21 cellular contexts compared by ENCODE assay signal in the genomic region with DNA sequence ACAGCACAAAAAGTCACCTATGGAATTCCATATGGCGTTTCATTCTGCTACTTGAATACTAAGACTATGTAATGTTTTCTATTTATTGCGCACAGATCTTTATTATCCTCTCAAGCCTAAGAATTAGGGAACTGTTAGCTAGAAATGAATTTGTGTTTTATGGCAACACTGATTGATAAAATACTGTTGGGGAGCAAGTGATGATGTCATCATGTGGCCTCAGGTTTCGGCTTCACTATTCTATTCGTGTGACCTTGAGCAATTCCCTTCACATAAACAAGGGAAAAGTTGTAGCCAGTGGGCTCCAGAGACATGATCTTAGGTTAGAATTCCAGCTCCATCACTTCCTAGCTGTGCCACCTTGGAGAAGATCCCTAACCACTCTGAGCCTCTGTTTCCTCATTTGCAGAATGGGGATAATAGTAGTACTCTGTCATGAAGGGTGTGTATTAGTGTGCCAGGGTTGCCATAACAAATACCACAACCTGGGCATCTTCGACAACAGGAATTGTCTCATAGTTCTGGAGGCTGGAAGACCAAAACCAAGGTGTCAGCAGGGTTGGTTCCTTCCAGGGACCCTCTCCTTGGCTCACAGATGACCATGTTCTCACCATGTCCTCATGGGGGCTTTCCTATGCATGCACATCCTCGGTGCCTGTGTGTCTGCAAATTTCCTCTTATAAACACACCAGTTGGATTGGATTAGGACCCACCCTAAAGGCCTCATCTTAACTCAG.
"Had no signal": no experiment of that assay in that cellular context is flagged by ENCODE, and none has a peak within 500 bp of the region (broad histone marks: within the 10 kb centered on the region; RNA-seq: fewer than 3 reads in every experiment).

No MANE protein-coding gene starts in this region.

- FAIRE-seq: frontal cortex, keratinocyte, pancreas had no signal

- H3K27ac ChIP-seq: coronary artery, lower lobe of right lung, pancreas, stomach, testis, tibial artery had no signal

- H3K4me1 ChIP-seq: lower lobe of right lung, pancreas, stomach, testis, tibial artery had no signal

- DNase-seq: dermis blood vessel endothelial cell; effector memory CD8-positive, alpha-beta T cell; immature natural killer cell; left ventricle myocardium superior; lower lobe of right lung; naive thymus-derived CD8-positive, alpha-beta T cell; nephron progenitor cell; pancreas; retina; stimulated activated CD4-positive, alpha-beta T cell treated with anti-CD3 and anti-CD28 coated beads, Interleukin-12 subunit alpha, Interleukin-12 subunit beta, amount 100 ng/mL, for 4 hours; stimulated activated CD4-positive, alpha-beta T cell treated with anti-CD3 and anti-CD28 coated beads, Interleukin-2, amount 100 ng/mL, for 24 hours; stimulated activated CD4-positive, alpha-beta T cell treated with anti-CD3 and anti-CD28 coated beads, Interleukin-4, amount 100 ng/mL, for 24 hours; stimulated activated naive CD4-positive, alpha-beta T cell treated with Interleukin-2 at 50 U/mL for 16 hours; stomach; testis; tibial artery had no signal

- H3K9me3 ChIP-seq: lower lobe of right lung, neutrophil, pancreas, stomach, testis, tibial artery had no signal

- H3K4me3 ChIP-seq: coronary artery, lower lobe of right lung, pancreas, smooth muscle cell, stomach, testis, tibial artery had no signal

- H3K36me3 ChIP-seq: lower lobe of right lung, neutrophil, pancreas, stomach, tibial artery had no signal

- H3K27me3 ChIP-seq: neutrophil, testis had no signal
